In the genomic region with DNA sequence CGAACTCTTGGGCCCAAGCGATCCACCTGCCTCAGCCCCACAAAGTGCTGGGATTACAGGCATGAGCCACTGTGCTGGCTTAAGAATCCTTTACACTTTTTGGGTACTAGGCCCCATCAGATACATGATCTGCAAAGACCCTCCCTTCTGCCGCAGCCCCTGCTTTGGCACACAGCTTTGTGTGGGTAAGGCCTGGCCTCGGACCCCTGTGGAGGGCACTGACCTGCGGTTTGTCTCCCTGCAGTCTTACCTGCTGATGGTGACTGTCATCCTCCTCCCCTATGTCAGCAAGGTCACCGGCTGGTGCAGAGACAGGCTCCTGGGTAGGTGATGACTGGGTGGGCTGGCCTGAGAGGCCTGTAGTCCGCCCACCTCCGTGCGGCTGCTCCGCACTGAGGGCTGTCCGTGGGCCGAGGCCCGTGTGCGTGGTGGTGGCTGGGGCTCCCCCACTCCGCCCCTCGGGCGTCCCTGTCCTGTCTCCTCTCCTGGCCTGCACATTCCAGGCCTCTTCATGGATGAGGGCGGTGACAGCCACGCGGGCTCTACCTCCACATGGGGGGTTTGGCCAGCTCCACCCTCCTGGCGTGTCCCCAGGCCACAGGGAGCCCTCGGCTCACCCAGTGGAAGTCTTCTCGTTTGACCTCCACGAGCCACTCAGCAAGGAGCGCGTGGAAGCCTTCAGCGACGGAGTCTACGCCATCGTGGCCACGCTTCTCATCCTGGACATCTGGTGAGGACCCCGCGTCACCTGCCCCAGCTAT, we compare ENCODE assay signal across 17 cellular contexts. TPM values are rescaled to one million over a fixed set of nuclear protein-coding genes. Genes with fewer than 3 reads are reported as not detected.
"Had no signal": no experiment of that assay in that cellular context is flagged by ENCODE, and none has a peak within 500 bp of the region (broad histone marks: within the 10 kb centered on the region; RNA-seq: fewer than 3 reads in every experiment).

No MANE protein-coding gene starts in this region.

- H3K4me1 ChIP-seq: body of pancreas, esophagus muscularis mucosa, left ventricle myocardium inferior had no signal

- H3K27ac ChIP-seq: body of pancreas, coronary artery, esophagus muscularis mucosa, hepatocyte, left ventricle myocardium inferior had no signal

- DNase-seq: activated CD4-positive, alpha-beta T cell treated with anti-CD3 and anti-CD28 coated beads, Interleukin-2, amount 10 ng/mL, durations not matched to agents 7 days and 5 days; activated CD8-positive, alpha-beta memory T cell treated with anti-CD3 and anti-CD28 coated beads, Interleukin-2, amount 50 U/mL, for 48 hours; activated naive CD4-positive, alpha-beta T cell; activated T-cell treated with anti-CD3 and anti-CD28 coated beads, Interleukin-2, amount 50 U/mL, for 72 hours; central memory CD4-positive, alpha-beta T cell; left ventricle myocardium inferior; stimulated activated CD4-positive, alpha-beta T cell treated with anti-CD3 and anti-CD28 coated beads, Interleukin-12 subunit alpha, Interleukin-12 subunit beta, amount 100 ng/mL, for 4 hours; stimulated activated CD4-positive, alpha-beta T cell treated with anti-CD3 and anti-CD28 coated beads, Interleukin-2, amount 100 ng/mL, for 24 hours; SW 1271 had no signal

- H3K4me2 ChIP-seq: hepatocyte had no signal

- ATAC-seq: activated T-cell treated with anti-CD3 and anti-CD28 coated beads, Interleukin-2, amount 50 U/mL, for 72 hours; body of pancreas; naive thymus-derived CD8-positive, alpha-beta T cell; stimulated activated effector memory CD8-positive, alpha-beta T cell treated with anti-CD3 and anti-CD28 coated beads, Interleukin-12 subunit alpha, Interleukin-12 subunit beta, amount 100 ng/mL, for 72 hours had no signal

- H3K79me2 ChIP-seq: hepatocyte had no signal

- H2AFZ ChIP-seq: hepatocyte had no signal

- H3K4me3 ChIP-seq: body of pancreas, coronary artery, esophagus muscularis mucosa, hepatocyte, left ventricle myocardium inferior had no signal

- FAIRE-seq: keratinocyte, urothelium cell line had no signal

- H3K27me3 ChIP-seq: body of pancreas, esophagus muscularis mucosa, hepatocyte had no signal

- H3K9me3 ChIP-seq: body of pancreas, esophagus muscularis mucosa, left ventricle myocardium inferior had no signal

RNA-seq across cellular contexts. Expression of gene SLC26A1, which starts 37.9 kb away (rescaled TPM):
- total RNA-seq: activated T-cell treated with anti-CD3 and anti-CD28 coated beads, Interleukin-2, amount 50 U/mL, for 72 hours; left ventricle myocardium inferior had no signal
- polyA plus RNA-seq: keratinocyte had no signal
